Comparison of ENCODE assay signal across 13 cellular contexts in genomic region chrX:39331062-39331704, GRCh38.
A peak's percentile ranks its signal among the peaks of the same experiment; 100 is the strongest.
DNase-seq lines count a peak whose midpoint lies in the region; ATAC-seq and TF ChIP-seq lines count a peak whose summit lies in the region.
"Had no signal": no experiment of that assay in that cellular context is flagged by ENCODE, and none has a peak within 500 bp of the region (broad histone marks: within the 10 kb centered on the region; RNA-seq: fewer than 3 reads in every experiment).

No MANE protein-coding gene starts in this region.

- in situ Hi-C loops in GM13977 (cut with MboI; ENCODE audit: low pct_unique_long_range_greater_than_20kb, low sequenced_read_pairs, unreplicated experiment): no loop called here

- POLR2A ChIA-PET in activated CD4-positive, alpha-beta memory T cell treated with anti-CD3 and anti-CD28 coated beads for 36 hours (lab: Charles Lee): interaction anchor here (1.1 to 1.6 kb wide), 7 partner anchors 9 to 283 kb away, joined by 3 to 5 read pairs (median 3); no protein-coding TSS in a partner anchor

- intact Hi-C loops in activated CD4-positive, alpha-beta memory T cell treated with anti-CD3 and anti-CD28 coated beads for 36 hours (cut with micrococcal nuclease): loop anchor here (1.0 to 10.0 kb wide), 5 partner anchors 22 to 526 kb away; partner anchors contain the start of gene MID1IP1
- intact Hi-C loops in lower lobe of right lung (cut with DNase I): no loop called here

- no peaks in the 10 kb centered on the region for H3K9me3 Mint-ChIP-seq in activated CD4-positive, alpha-beta memory T cell treated with anti-CD3 and anti-CD28 coated beads for 36 hours

- no peaks in the 10 kb centered on the region for H3K27me3 ChIP-seq in lower lobe of right lung (ENCODE audit: low read depth)

- CTCF ChIA-PET in activated CD4-positive, alpha-beta memory T cell treated with anti-CD3 and anti-CD28 coated beads for 36 hours (lab: Charles Lee): interaction anchor here (1.8 kb wide), 1 partner anchor 21 kb away, joined by 4 read pairs; no protein-coding TSS in a partner anchor

- TF ChIP-seq CTCF in GM13977 (IDR thresholded peaks at IDR 0.05; ENCODE audit: extremely low read depth, insufficient read depth, missing control alignments) (no peak), lower lobe of right lung (IDR thresholded peaks at IDR 0.05) (no peak)

- no peak overlapping the region for H3K27ac ChIP-seq in lower lobe of right lung
- H3K27ac ChIP-seq: GM23248, parathyroid adenoma had no signal

- DNase-seq in activated CD4-positive, CD25-positive, alpha-beta regulatory T cell treated with anti-CD3 and anti-CD28 coated beads, Interleukin-2, amount 50 U/mL, for 72 hours: no peak
- DNase-seq in activated CD4-positive, alpha-beta memory T cell treated with anti-CD3 and anti-CD28 coated beads for 36 hours: peak; percentile 73
- peak; percentile 49 for DNase-seq in stimulated activated CD4-positive, alpha-beta T cell treated with anti-CD3 and anti-CD28 coated beads, Interleukin-4, amount 100 ng/mL, for 24 hours
- DNase-seq in GM13977 (ENCODE audit: low spot score) (no peak), lower lobe of right lung (no peak), RKO (ENCODE audit: low spot score) (no peak)
- DNase-seq: amygdala, GM23248, islet precursor cell, NCI-H510A treated with DMSO at 0.1 percent for 48 hours had no signal

- peak overlapping the region; percentile 88 for H3K27ac Mint-ChIP-seq in activated CD4-positive, alpha-beta memory T cell treated with anti-CD3 and anti-CD28 coated beads for 36 hours

- H3K4me1 ChIP-seq in lower lobe of right lung: peaks cover 5% of the 10 kb centered on the region
- H3K4me1 ChIP-seq: parathyroid adenoma had no signal

- no peaks in the 10 kb centered on the region for H3K36me3 Mint-ChIP-seq in activated CD4-positive, alpha-beta memory T cell treated with anti-CD3 and anti-CD28 coated beads for 36 hours

- peaks cover 71% of the 10 kb centered on the region for H3K4me1 Mint-ChIP-seq in activated CD4-positive, alpha-beta memory T cell treated with anti-CD3 and anti-CD28 coated beads for 36 hours (ENCODE audit: low read depth)

- H3K9me3 ChIP-seq in lower lobe of right lung: no peaks in the 10 kb centered on the region

- H3K4me3 Mint-ChIP-seq in activated CD4-positive, alpha-beta memory T cell treated with anti-CD3 and anti-CD28 coated beads for 36 hours: no peak overlapping the region

- no peaks in the 10 kb centered on the region for H3K27me3 Mint-ChIP-seq in activated CD4-positive, alpha-beta memory T cell treated with anti-CD3 and anti-CD28 coated beads for 36 hours

- ATAC-seq in activated CD4-positive, CD25-positive, alpha-beta regulatory T cell treated with anti-CD3 and anti-CD28 coated beads, Interleukin-2, amount 50 U/mL, for 24 hours: peak; percentile 37 to 55
- ATAC-seq in HG03354 (IDR thresholded peaks at IDR 0.05; ENCODE audit: poor library complexity, severe bottlenecking, unreplicated experiment) (peak; percentile 70), lower lobe of right lung (no peak)

- H3K4me3 ChIP-seq in lower lobe of right lung: no peak overlapping the region
- H3K4me3 ChIP-seq: GM23248 had no signal

- H3K36me3 ChIP-seq in lower lobe of right lung: no peaks in the 10 kb centered on the region

Comparison
In these comparisons a context has a peak if more than half of its experiments do, and no peak if none do; other contexts are left out.
1. ATAC-seq: peak in activated CD4-positive, CD25-positive, alpha-beta regulatory T cell treated with anti-CD3 and anti-CD28 coated beads, Interleukin-2, amount 50 U/mL, for 24 hours (2 of 2) and HG03354 (single experiment); none in lower lobe of right lung (0 of 2).
2. DNase-seq: peak in activated CD4-positive, alpha-beta memory T cell treated with anti-CD3 and anti-CD28 coated beads for 36 hours (single experiment) and stimulated activated CD4-positive, alpha-beta T cell treated with anti-CD3 and anti-CD28 coated beads, Interleukin-4, amount 100 ng/mL, for 24 hours (single experiment); none in activated CD4-positive, CD25-positive, alpha-beta regulatory T cell treated with anti-CD3 and anti-CD28 coated beads, Interleukin-2, amount 50 U/mL, for 72 hours (single experiment), GM13977 (single experiment), lower lobe of right lung (single experiment) and RKO (single experiment).